ENCODE assay signal across 21 cellular contexts in genomic region chr11:103651341-103651998, GRCh38.
"Had no signal": no experiment of that assay in that cellular context is flagged by ENCODE, and none has a peak within 500 bp of the region (broad histone marks: within the 10 kb centered on the region; RNA-seq: fewer than 3 reads in every experiment).

No MANE protein-coding gene starts in this region.

- H3K27me3 Mint-ChIP-seq: stimulated activated memory B cell treated with anti-CD40 and anti-IgM and Interleukin-4, amounts not matched to agents 10 μg/mL and 1 μg/mL and 100 μg/mL, for 72 hours; stimulated activated naive CD8-positive, alpha-beta T cell treated with anti-CD3 and anti-CD28 coated beads, Interleukin-15, Interleukin-2, amounts not matched to agents 100 ng/mL and 50 ng/mL, for 24 hours had no signal

- H3K27ac Mint-ChIP-seq: natural killer cell treated with Interleukin-12 subunit alpha and Interleukin-12 subunit beta and Interleukin-15 and Interleukin-18, amount 100 ng/mL, for 72 hours; stimulated activated memory B cell treated with anti-CD40 and anti-IgM and Interleukin-4, amounts not matched to agents 10 μg/mL and 1 μg/mL and 100 μg/mL, for 72 hours; stimulated activated naive CD8-positive, alpha-beta T cell treated with anti-CD3 and anti-CD28 coated beads, Interleukin-15, Interleukin-2, amounts not matched to agents 100 ng/mL and 50 ng/mL, for 24 hours had no signal

- ATAC-seq: heart left ventricle; left colon; left ventricle myocardium superior; natural killer cell treated with Interleukin-12 subunit alpha and Interleukin-12 subunit beta and Interleukin-15 and Interleukin-18, amount 100 ng/mL, for 72 hours; sciatic nerve; stimulated activated memory B cell treated with anti-CD40 and anti-IgM and Interleukin-4, amounts not matched to agents 10 μg/mL and 1 μg/mL and 100 μg/mL, for 72 hours; upper lobe of right lung had no signal

- H3K27ac ChIP-seq: dorsolateral prefrontal cortex, heart left ventricle, parathyroid adenoma, prostate gland, spleen, tibial artery, upper lobe of right lung, vagina had no signal

- H3K36me3 ChIP-seq: heart left ventricle, prostate gland, spleen, tibial artery, upper lobe of right lung, vagina had no signal

- H3K9ac ChIP-seq: parathyroid adenoma had no signal

- H3K9me3 ChIP-seq: prostate gland, tibial artery, upper lobe of right lung, vagina had no signal

- H2AFZ ChIP-seq: parathyroid adenoma had no signal

- H3K79me2 ChIP-seq: parathyroid adenoma had no signal

- H3K4me3 ChIP-seq: dorsolateral prefrontal cortex, heart left ventricle, lung, prostate gland, spleen, tibial artery, upper lobe of right lung, vagina had no signal

- H3K4me3 Mint-ChIP-seq: natural killer cell treated with Interleukin-12 subunit alpha and Interleukin-12 subunit beta and Interleukin-15 and Interleukin-18, amount 100 ng/mL, for 72 hours; stimulated activated memory B cell treated with anti-CD40 and anti-IgM and Interleukin-4, amounts not matched to agents 10 μg/mL and 1 μg/mL and 100 μg/mL, for 72 hours; stimulated activated naive CD8-positive, alpha-beta T cell treated with anti-CD3 and anti-CD28 coated beads, Interleukin-15, Interleukin-2, amounts not matched to agents 100 ng/mL and 50 ng/mL, for 24 hours had no signal

- H3K4me1 ChIP-seq: heart left ventricle, parathyroid adenoma, prostate gland, tibial artery, upper lobe of right lung, vagina had no signal

- DNase-seq: dorsolateral prefrontal cortex; effector CD8-positive, alpha-beta T cell; heart left ventricle; hippocampal formation; left colon; left ventricle myocardium superior; midbrain; spleen; stimulated activated CD4-positive, alpha-beta T cell treated with anti-CD3 and anti-CD28 coated beads, Interleukin-15, amount 100 ng/mL, for 24 hours; stimulated activated CD4-positive, alpha-beta T cell treated with anti-CD3 and anti-CD28 coated beads, Interleukin-1b, Interleukin-23, amount 100 ng/mL, for 48 hours; stimulated activated CD4-positive, alpha-beta T cell treated with anti-CD3 and anti-CD28 coated beads, Interleukin-4, amount 100 ng/mL, for 24 hours; tibial artery; upper lobe of right lung had no signal

- H3K36me3 Mint-ChIP-seq: natural killer cell treated with Interleukin-12 subunit alpha and Interleukin-12 subunit beta and Interleukin-15 and Interleukin-18, amount 100 ng/mL, for 72 hours had no signal

- H3K27me3 ChIP-seq: dorsolateral prefrontal cortex, heart left ventricle, spleen, tibial artery, upper lobe of right lung, vagina had no signal
